18 cellular contexts compared by ENCODE assay signal in the genomic region with DNA sequence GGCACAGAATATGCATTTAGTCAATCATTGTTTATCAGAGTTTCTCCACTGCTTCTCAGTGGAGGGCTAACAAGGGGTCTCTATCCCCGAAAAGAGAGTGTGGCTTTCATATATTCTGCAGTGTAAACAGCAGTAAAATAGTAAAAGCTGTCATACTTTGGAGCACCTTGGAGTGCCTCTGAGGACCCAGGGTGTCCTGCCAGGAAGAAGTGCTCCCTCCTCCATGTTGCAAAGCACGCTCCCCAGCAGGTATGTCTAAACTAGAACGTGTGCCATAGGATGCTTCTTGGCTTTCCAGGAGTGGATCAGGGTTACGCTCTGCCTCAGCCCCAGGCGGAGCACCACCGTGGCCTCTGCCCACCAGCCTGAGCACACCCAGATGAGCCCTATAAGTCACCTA.
"Had no signal": no experiment of that assay in that cellular context is flagged by ENCODE, and none has a peak within 500 bp of the region (broad histone marks: within the 10 kb centered on the region; RNA-seq: fewer than 3 reads in every experiment).

No MANE protein-coding gene starts in this region.

- H3K36me3 Mint-ChIP-seq: natural killer cell had no signal

- H3K27me3 Mint-ChIP-seq: progenitor cell of endocrine pancreas had no signal

- DNase-seq: colonic mucosa; dermis blood vessel endothelial cell; effector memory CD4-positive, alpha-beta T cell; foreskin keratinocyte; kidney; natural killer cell; stimulated activated CD4-positive, alpha-beta T cell treated with anti-CD3 and anti-CD28 coated beads, Interleukin-12 subunit alpha, Interleukin-12 subunit beta, amount 100 ng/mL, for 4 hours; stimulated activated CD4-positive, alpha-beta T cell treated with anti-CD3 and anti-CD28 coated beads, Interleukin-1b, Interleukin-23, amount 100 ng/mL, for 48 hours; stimulated activated CD4-positive, alpha-beta T cell treated with anti-CD3 and anti-CD28 coated beads, Interleukin-4, amount 100 ng/mL, for 1 hour; stimulated activated CD8-positive, alpha-beta memory T cell treated with anti-CD3 and anti-CD28 coated beads, Interleukin-4, amount 100 ng/mL, for 48 hours; stimulated activated naive CD4-positive, alpha-beta T cell treated with Interleukin-2 at 50 U/mL for 16 hours; stomach had no signal

- H3K27ac Mint-ChIP-seq: memory B cell, natural killer cell, progenitor cell of endocrine pancreas had no signal

- ATAC-seq: foreskin keratinocyte, gastroesophageal sphincter, heart left ventricle, left lobe of liver, natural killer cell, sciatic nerve had no signal

- H3K9me3 Mint-ChIP-seq: natural killer cell had no signal

- H3K4me3 Mint-ChIP-seq: memory B cell, natural killer cell had no signal
